17 cellular contexts compared by ENCODE assay signal in genomic region chr17:74756891-74757290, GRCh38. TPM values are rescaled to one million over a fixed set of nuclear protein-coding genes. Genes with fewer than 3 reads are reported as not detected.
DNase-seq lines count a peak whose midpoint lies in the region; ATAC-seq and TF ChIP-seq lines count a peak whose summit lies in the region.
"Had no signal": no experiment of that assay in that cellular context is flagged by ENCODE, and none has a peak within 500 bp of the region (broad histone marks: within the 10 kb centered on the region; RNA-seq: fewer than 3 reads in every experiment).

No MANE protein-coding gene starts in this region.

- peak overlapping the region; percentile 83 for H3K27ac Mint-ChIP-seq in activated T-helper 17 cell treated with anti-CD3 and anti-CD28 coated beads, Interleukin-2, amount 50 U/mL, for 72 hours
- H3K27ac Mint-ChIP-seq: stimulated activated memory B cell treated with anti-CD40 and anti-IgM and Interleukin-4, amounts not matched to agents 10 μg/mL and 1 μg/mL and 100 μg/mL, for 72 hours had no signal

- peaks cover 37% of the 10 kb centered on the region for H3K36me3 Mint-ChIP-seq in activated T-helper 17 cell treated with anti-CD3 and anti-CD28 coated beads, Interleukin-2, amount 50 U/mL, for 72 hours (ENCODE audit: low read depth)

- H3K27me3 ChIP-seq in heart right ventricle (no peaks in the 10 kb centered on the region), mesenchymal stem cell (ENCODE audit: control insufficient read depth in 1 of 2, insufficient read depth in 1 of 2, low read length in 2 of 2) (no peaks in the 10 kb centered on the region), tibial nerve (no peaks in the 10 kb centered on the region), tibial artery (no peaks in the 10 kb centered on the region)

- H3K27ac ChIP-seq in heart right ventricle, result peak overlapping the region in 3 of 10 donors; percentile 31 to 70 (median 46)
- no peak overlapping the region for H3K27ac ChIP-seq in mesenchymal stem cell (ENCODE audit: low read length, poor library complexity, severe bottlenecking)
- H3K27ac ChIP-seq in tibial nerve, result peak overlapping the region in 3 of 4 donors; percentile 78 to 91 (median 85)
- H3K27ac ChIP-seq in tibial artery, result no peak overlapping the region

- H3K4ac ChIP-seq in mesenchymal stem cell (ENCODE audit: low read depth in 1 of 2, low read length in 2 of 2), result no peak overlapping the region

- no peak overlapping the region for H3K18ac ChIP-seq in mesenchymal stem cell (ENCODE audit: low read depth in 1 of 2, low read length in 2 of 2)

- no peak overlapping the region for H2AFZ ChIP-seq in mesenchymal stem cell (ENCODE audit: low read depth, low read length)

- H3K23ac ChIP-seq in mesenchymal stem cell (ENCODE audit: low read length in 2 of 2), result no peak overlapping the region

- H3K9ac ChIP-seq in mesenchymal stem cell (ENCODE audit: low read length), result no peak overlapping the region

- intact Hi-C loops in left ventricle myocardium superior (cut with micrococcal nuclease) (no loop called here), heart right ventricle (cut with DNase I) (no loop called here), tibial artery (cut with DNase I; ENCODE audit: low total_unique reads) (no loop called here)

- peak overlapping the region; percentile 34 for H2AK5ac ChIP-seq in mesenchymal stem cell (ENCODE audit: low read length, severe bottlenecking)

- DNase-seq in left ventricle myocardium superior (peak; percentile 12), heart right ventricle (no peak), mesenchymal stem cell (no peak), tibial nerve (ENCODE audit: low spot score in 2 of 2) (no peak), hippocampal formation (lab: John Stamatoyannopoulos, UW) (no peak), tibial artery (no peak)
- DNase-seq: activated T-cell treated with anti-CD3 and anti-CD28 coated beads for 4 hours; erythroblast; GDM1; NCI-H446 treated with DMSO at 0.1 percent for 48 hours; RPMI8226; stimulated activated CD4-positive, alpha-beta T cell treated with anti-CD3 and anti-CD28 coated beads, Interleukin-2, amount 100 ng/mL, for 24 hours had no signal

- H4K8ac ChIP-seq in mesenchymal stem cell (ENCODE audit: low read length), result no peak overlapping the region

- H2BK5ac ChIP-seq in mesenchymal stem cell (ENCODE audit: low read depth, low read length, poor library complexity, severe bottlenecking), result no peak overlapping the region

- H3K4me2 ChIP-seq in mesenchymal stem cell (ENCODE audit: low read length, poor library complexity, severe bottlenecking), result no peak overlapping the region

- no peak for TF ChIP-seq EP300 in tibial nerve (IDR thresholded peaks at IDR 0.05)

- H2BK12ac ChIP-seq in mesenchymal stem cell (ENCODE audit: low read length in 2 of 2), result no peak overlapping the region

- H4K91ac ChIP-seq in mesenchymal stem cell (ENCODE audit: low read length), result no peak overlapping the region

- H2BK120ac ChIP-seq in mesenchymal stem cell (ENCODE audit: low read depth, low read length), result no peak overlapping the region

- 78 to 86% methylated on average over 3 of the region's 3 CpGs for WGBS in heart right ventricle, 2 donors
- WGBS in mesenchymal stem cell, result 93% methylated on average over 3 of the region's 3 CpGs
- WGBS in tibial nerve, 2 donors, result 52 to 73% methylated on average over 2 to 3 of the region's 3 CpGs

- no peak overlapping the region for H2BK15ac ChIP-seq in mesenchymal stem cell (ENCODE audit: low read depth, poor library complexity, severe bottlenecking)

- H3K4me1 ChIP-seq in heart right ventricle, result peaks cover 33 to 80% (median 55%) of the 10 kb centered on the region in 9 donors
- peaks cover 59% of the 10 kb centered on the region for H3K4me1 ChIP-seq in mesenchymal stem cell (ENCODE audit: control insufficient read depth, insufficient read depth, low read depth, low read length)
- H3K4me1 ChIP-seq in tibial nerve, result peaks cover 5 to 98% (median 74%) of the 10 kb centered on the region in 4 donors
- H3K4me1 ChIP-seq in tibial artery, result peaks cover 0 to 51% (median 17%) of the 10 kb centered on the region in 4 donors

- H3K9me3 ChIP-seq in heart right ventricle (no peaks in the 10 kb centered on the region), mesenchymal stem cell (ENCODE audit: control insufficient read depth, low read length) (no peaks in the 10 kb centered on the region), tibial nerve (no peaks in the 10 kb centered on the region), tibial artery (no peaks in the 10 kb centered on the region)

- no peak for TF ChIP-seq POLR2A in tibial nerve (IDR thresholded peaks at IDR 0.05)

- H3K4me3 Mint-ChIP-seq in activated T-helper 17 cell treated with anti-CD3 and anti-CD28 coated beads, Interleukin-2, amount 50 U/mL, for 72 hours, result peak overlapping the region; percentile 74
- H3K4me3 Mint-ChIP-seq: stimulated activated memory B cell treated with anti-CD40 and anti-IgM and Interleukin-4, amounts not matched to agents 10 μg/mL and 1 μg/mL and 100 μg/mL, for 72 hours had no signal

- H3K79me1 ChIP-seq in mesenchymal stem cell (replicated peaks; ENCODE audit: low read length, poor library complexity, severe bottlenecking), result peaks cover 50% of the 10 kb centered on the region

- H3K36me3 ChIP-seq in heart right ventricle (peaks cover 0 to 9% (median 0%) of the 10 kb centered on the region in 9 donors), mesenchymal stem cell (ENCODE audit: control insufficient read depth in 1 of 2, insufficient read depth in 2 of 2, low read depth in 1 of 2, low read length in 2 of 2) (peaks cover 0 to 23% of the 10 kb centered on the region in 2 experiments), tibial nerve (no peaks in the 10 kb centered on the region), tibial artery (no peaks in the 10 kb centered on the region)

- H3K4me3 ChIP-seq in heart right ventricle, result no peak overlapping the region
- H3K4me3 ChIP-seq in mesenchymal stem cell (ENCODE audit: insufficient read depth in 1 of 2, low read depth in 1 of 2, low read length in 2 of 2), result no peak overlapping the region
- H3K4me3 ChIP-seq in tibial nerve, result no peak overlapping the region
- no peak overlapping the region for H3K4me3 ChIP-seq in tibial artery
- H3K4me3 ChIP-seq: lung had no signal

- ATAC-seq in left ventricle myocardium superior, result no peak
- no peak for ATAC-seq in heart right ventricle
- ATAC-seq in activated T-helper 17 cell treated with anti-CD3 and anti-CD28 coated beads, Interleukin-2, amount 50 U/mL, for 72 hours (replicated peaks), result no peak
- no peak for ATAC-seq in GM21390 (IDR thresholded peaks at IDR 0.05; ENCODE audit: unreplicated experiment)
- ATAC-seq: stimulated activated memory B cell treated with anti-CD40 and anti-IgM and Interleukin-4, amounts not matched to agents 10 μg/mL and 1 μg/mL and 100 μg/mL, for 72 hours had no signal

- no peak overlapping the region for H3K14ac ChIP-seq in mesenchymal stem cell (ENCODE audit: low read length in 2 of 2)

- H3K27me3 Mint-ChIP-seq in activated T-helper 17 cell treated with anti-CD3 and anti-CD28 coated beads, Interleukin-2, amount 50 U/mL, for 72 hours, result no peaks in the 10 kb centered on the region
- H3K27me3 Mint-ChIP-seq: stimulated activated memory B cell treated with anti-CD40 and anti-IgM and Interleukin-4, amounts not matched to agents 10 μg/mL and 1 μg/mL and 100 μg/mL, for 72 hours had no signal

- no peaks in the 10 kb centered on the region for H3K9me3 Mint-ChIP-seq in activated T-helper 17 cell treated with anti-CD3 and anti-CD28 coated beads, Interleukin-2, amount 50 U/mL, for 72 hours
- H3K9me3 Mint-ChIP-seq: stimulated activated memory B cell treated with anti-CD40 and anti-IgM and Interleukin-4, amounts not matched to agents 10 μg/mL and 1 μg/mL and 100 μg/mL, for 72 hours had no signal

- peaks cover 41% of the 10 kb centered on the region for H3K4me1 Mint-ChIP-seq in activated T-helper 17 cell treated with anti-CD3 and anti-CD28 coated beads, Interleukin-2, amount 50 U/mL, for 72 hours

- TF ChIP-seq CTCF in heart right ventricle (IDR thresholded peaks at IDR 0.05) (no peak), tibial nerve (IDR thresholded peaks at IDR 0.05) (no peak), tibial artery (IDR thresholded peaks at IDR 0.05) (no peak)

RNA-seq across cellular contexts. Expression of gene NHERF1, which starts 8.5 kb away (rescaled TPM):
- total RNA-seq in left ventricle myocardium superior (16.0 TPM), heart right ventricle (10 to 100 TPM in 6 of 10 donors, 1 to 10 TPM in 4; 6.7 to 33.4 (median 12.7) TPM), tibial nerve (10 to 100 TPM; 42.2 to 55.2 (median 53.0) TPM)
- polyA plus RNA-seq in heart right ventricle, result 10 to 100 TPM in 1 of 2 donors, 1 to 10 TPM in 1; 6.9 to 24.5 TPM
- 100 to 1,000 TPM in 1 of 2 donors, 10 to 100 TPM in 1; 76.2 to 160 TPM for total RNA-seq in activated T-helper 17 cell treated with anti-CD3 and anti-CD28 coated beads, Interleukin-2, amount 50 U/mL, for 72 hours
- polyA plus RNA-seq in mesenchymal stem cell (2013, experiment 1 of 2), result 126 TPM
- 126 TPM for polyA plus RNA-seq in mesenchymal stem cell (2013, experiment 2 of 2)

RNA-seq across cellular contexts. Expression of gene NAT9, which starts 19.3 kb away (rescaled TPM):
- total RNA-seq in left ventricle myocardium superior, result 21.1 TPM
- 10 to 100 TPM; 10.6 to 25.9 (median 17.0) TPM for total RNA-seq in heart right ventricle
- polyA plus RNA-seq in heart right ventricle, result 10 to 100 TPM; 33.6 to 42.9 TPM
- total RNA-seq in activated T-helper 17 cell treated with anti-CD3 and anti-CD28 coated beads, Interleukin-2, amount 50 U/mL, for 72 hours, result 10 to 100 TPM; 31.6 to 39.2 TPM
- polyA plus RNA-seq in mesenchymal stem cell (2013, experiment 1 of 2), result 29.5 TPM
- polyA plus RNA-seq in mesenchymal stem cell (2013, experiment 2 of 2), result 30.4 TPM
- 10 to 100 TPM; 27.5 to 78.6 (median 43.2) TPM for total RNA-seq in tibial nerve

RNA-seq across cellular contexts. Expression of gene RAB37, which starts 19.8 kb away (rescaled TPM):
- total RNA-seq in left ventricle myocardium superior, result 2.8 TPM
- 1 to 10 TPM in 9 of 10 donors, under 1 TPM in 1; 0.95 to 2.8 (median 1.6) TPM for total RNA-seq in heart right ventricle
- 1 to 10 TPM in 1 of 2 donors, under 1 TPM in 1; 0.93 to 2.7 TPM for polyA plus RNA-seq in heart right ventricle
- total RNA-seq in activated T-helper 17 cell treated with anti-CD3 and anti-CD28 coated beads, Interleukin-2, amount 50 U/mL, for 72 hours, result 1 to 10 TPM; 2.5 to 3.4 TPM
- polyA plus RNA-seq in mesenchymal stem cell (2013, experiment 1 of 2), result 2.4 TPM
- 1.9 TPM for polyA plus RNA-seq in mesenchymal stem cell (2013, experiment 2 of 2)
- 1 to 10 TPM in 3 of 4 donors, under 1 TPM in 1; 0.87 to 4.4 (median 2.3) TPM for total RNA-seq in tibial nerve

RNA-seq across cellular contexts. Expression of gene CD300LF, which starts 44.2 kb away (rescaled TPM):
- total RNA-seq in left ventricle myocardium superior (not detected), heart right ventricle (1 to 10 TPM in 1 of 10 donors, under 1 TPM in 6, not detected in 3; 0.13 to 4.5 (median 0.34) TPM), tibial nerve (1 to 10 TPM in 1 of 4 donors, not detected in 3; 2.1 TPM)
- under 1 TPM; 0.15 to 0.36 TPM for polyA plus RNA-seq in heart right ventricle
- total RNA-seq in activated T-helper 17 cell treated with anti-CD3 and anti-CD28 coated beads, Interleukin-2, amount 50 U/mL, for 72 hours, result not detected
- polyA plus RNA-seq in mesenchymal stem cell (2013, experiment 1 of 2), result not detected
- polyA plus RNA-seq in mesenchymal stem cell (2013, experiment 2 of 2), result not detected
- total RNA-seq: bronchial epithelial cell had no signal

Comparison
In these comparisons a context has a peak if more than half of its experiments do, and no peak if none do; other contexts are left out.
1. H3K27ac ChIP-seq: peak in tibial nerve (3 of 4); none in mesenchymal stem cell (single experiment) and tibial artery (0 of 2).